In genomic region chr7:146926833-146927232, GRCh38 we compare ENCODE assay signal across 17 cellular contexts.
DNase-seq lines count a peak whose midpoint lies in the region; ATAC-seq and TF ChIP-seq lines count a peak whose summit lies in the region.
"Had no signal": no experiment of that assay in that cellular context is flagged by ENCODE, and none has a peak within 500 bp of the region (broad histone marks: within the 10 kb centered on the region; RNA-seq: fewer than 3 reads in every experiment).

No MANE protein-coding gene starts in this region.

- no peaks in the 10 kb centered on the region; the same call in 1 of the 2 replicates for H3K9me2 ChIP-seq in SK-N-SH

- H3K36me3 Mint-ChIP-seq in mesothelial cell of epicardium (no peaks in the 10 kb centered on the region), natural killer cell (no peaks in the 10 kb centered on the region)
- H3K36me3 Mint-ChIP-seq: CD8-positive, alpha-beta memory T cell had no signal

- H3K4me1 Mint-ChIP-seq in mesothelial cell of epicardium (peaks cover 9% of the 10 kb centered on the region), natural killer cell (no peaks in the 10 kb centered on the region)
- H3K4me1 Mint-ChIP-seq: CD8-positive, alpha-beta memory T cell had no signal

- peak overlapping the region; percentile 64 for H3K27ac Mint-ChIP-seq in mesothelial cell of epicardium
- H3K27ac Mint-ChIP-seq in natural killer cell = no peak overlapping the region
- H3K27ac Mint-ChIP-seq: CD8-positive, alpha-beta memory T cell; HFFc6 had no signal

- H3K9me3 Mint-ChIP-seq in mesothelial cell of epicardium = peaks cover 7% of the 10 kb centered on the region
- peaks cover 4 to 12% of the 10 kb centered on the region in 2 donors for H3K9me3 Mint-ChIP-seq in natural killer cell

- no peak for TF ChIP-seq EP300 in SK-N-SH (IDR thresholded peaks at IDR 0.05; ENCODE audit: borderline replicate concordance in 1 of 2, low read depth in 1 of 2, low read length in 1 of 2)

- H3K9me3 ChIP-seq in SK-N-SH = no peaks in the 10 kb centered on the region
- H3K9me3 ChIP-seq: BLaER1 had no signal

- no peak overlapping the region for H3K4me2 ChIP-seq in SK-N-SH
- H3K4me2 ChIP-seq: BLaER1 had no signal

- no peaks in the 10 kb centered on the region for H3K79me2 ChIP-seq in SK-N-SH (ENCODE audit: insufficient read depth)

- no peak overlapping the region for H3K4me3 Mint-ChIP-seq in mesothelial cell of epicardium
- no peak overlapping the region for H3K4me3 Mint-ChIP-seq in natural killer cell
- H3K4me3 Mint-ChIP-seq: CD8-positive, alpha-beta memory T cell; HFFc6 had no signal

- TF ChIP-seq CTCF in SK-N-SH (IDR thresholded peaks at IDR 0.05) = no peak
- no peak for TF ChIP-seq CTCF in choroid plexus epithelial cell (conservative IDR thresholded peaks at IDR 0.05; ENCODE audit: low read depth, low read length)
- no peak for TF ChIP-seq CTCF in mesothelial cell of epicardium (IDR thresholded peaks at IDR 0.05; ENCODE audit: unreplicated experiment)
- TF ChIP-seq CTCF in natural killer cell (IDR thresholded peaks at IDR 0.05) = no peak

- no peaks in the 10 kb centered on the region for H3K27me3 Mint-ChIP-seq in mesothelial cell of epicardium (ENCODE audit: low read depth)
- H3K27me3 Mint-ChIP-seq in natural killer cell (ENCODE audit: low read depth in 2 of 2) = no peaks in the 10 kb centered on the region

- TF ChIP-seq RAD21 in SK-N-SH (IDR thresholded peaks at IDR 0.05; ENCODE audit: low read length) = no peak

- POLR2A ChIA-PET in SK-N-SH (lab: Yijun Ruan, JAX) = no interaction called here

- H3K36me3 ChIP-seq in SK-N-SH (replicated peaks in 1 of 2; ENCODE audit: control insufficient read depth in 1 of 2, insufficient read depth in 2 of 2, low read length in 1 of 2) = no peaks in the 10 kb centered on the region
- H3K36me3 ChIP-seq: BLaER1 had no signal

- intact Hi-C loops in natural killer cell (cut with micrococcal nuclease) = no loop called here

- no peaks in the 10 kb centered on the region for H4K20me1 ChIP-seq in SK-N-SH (ENCODE audit: insufficient read depth)
- H4K20me1 ChIP-seq: BLaER1 had no signal

- no peak for DNase-seq in SK-N-SH
- peak; percentile 77 for DNase-seq in choroid plexus epithelial cell (ENCODE audit: low read depth)
- DNase-seq in mesothelial cell of epicardium (ENCODE audit: low spot score in 2 of 2, unreplicated experiment in 2 of 2) = no peak
- DNase-seq in activated CD4-positive, alpha-beta T cell treated with anti-CD3 and anti-CD28 coated beads for 48 hours = no peak
- no peak for DNase-seq in natural killer cell
- DNase-seq: AML-193; Caco-2; CD8-positive, alpha-beta memory T cell; DND-41; GDM1; HCEC 1CT; HFFc6 had no signal

- H2AFZ ChIP-seq in SK-N-SH (ENCODE audit: low read depth) = no peak overlapping the region

- no peaks in the 10 kb centered on the region; a peak in 1 of 4 replicates for H3K4me1 ChIP-seq in SK-N-SH (ENCODE audit: control insufficient read depth in 1 of 2, insufficient read depth in 2 of 2, low read depth in 1 of 2, low read length in 1 of 2)
- H3K4me1 ChIP-seq: BLaER1 had no signal

- H3K27me3 ChIP-seq in SK-N-SH (ENCODE audit: insufficient read depth) = no peaks in the 10 kb centered on the region
- H3K27me3 ChIP-seq: BLaER1 had no signal

- no peak overlapping the region; a peak in 1 of 4 replicates for H3K27ac ChIP-seq in SK-N-SH (ENCODE audit: low read depth in 2 of 2, low read length in 1 of 2)
- H3K27ac ChIP-seq: 22Rv1, BLaER1, HL-60 had no signal

- no peaks in the 10 kb centered on the region for H3F3A ChIP-seq in SK-N-SH (replicated peaks; ENCODE audit: insufficient read depth)

- H3K9ac ChIP-seq in SK-N-SH = no peak overlapping the region
- H3K9ac ChIP-seq: BLaER1 had no signal

- H3K4me3 ChIP-seq in SK-N-SH (ENCODE audit: low read depth in 2 of 2, low read length in 1 of 2) (no peak overlapping the region), choroid plexus epithelial cell (ENCODE audit: low read depth, low read length) (no peak overlapping the region)
- H3K4me3 ChIP-seq: BLaER1 had no signal

- WGBS in SK-N-SH (ENCODE audit: low lambda C conversion rate) = 25% methylated on average over 2 of the region's 2 CpGs

- ATAC-seq in SK-N-SH treated with all-trans-retinoic acid at 6 μM for 48 hours (peak; percentile 31), HG02678 (IDR thresholded peaks at IDR 0.05; ENCODE audit: unreplicated experiment) (no peak), natural killer cell (no peak)

- CTCF ChIA-PET in SK-N-SH (lab: Yijun Ruan, JAX) = interaction anchor here (0.9 to 1.5 kb wide), 2 partner anchors 13 to 26 kb away, joined by 3 to 5 read pairs; no protein-coding TSS in a partner anchor

TF ChIP-seq in SK-N-SH treated with all-trans-retinoic acid at 6 μM for 48 hours, 23 proteins besides CTCF, POLR2A, EP300 and RAD21 (continues in another document):
- TF ChIP-seq ESRRG (CRISPR knock-in tag; IDR thresholded peaks at IDR 0.05) (no peak), ISL1 (CRISPR knock-in tag; IDR thresholded peaks at IDR 0.05) (peak; percentile 85), OSR1 (CRISPR knock-in tag; IDR thresholded peaks at IDR 0.05) (no peak), PPARA (CRISPR knock-in tag; IDR thresholded peaks at IDR 0.05; ENCODE audit: borderline replicate concordance) (no peak), PATZ1 (CRISPR knock-in tag; IDR thresholded peaks at IDR 0.05; ENCODE audit: borderline replicate concordance) (peak; percentile 17; the same call in 1 of the 2 replicates), ZFP3 (CRISPR knock-in tag; IDR thresholded peaks at IDR 0.05) (no peak), CSRNP3 (CRISPR knock-in tag; IDR thresholded peaks at IDR 0.05) (no peak), CSDC2 (CRISPR knock-in tag; IDR thresholded peaks at IDR 0.05) (peak; percentile 69; the same call in 1 of the 2 replicates)

TF ChIP-seq in SK-N-SH, 30 proteins besides CTCF, POLR2A, EP300 and RAD21:
- TF ChIP-seq ELF1 (IDR thresholded peaks at IDR 0.05) (no peak), CHD2 (IDR thresholded peaks at IDR 0.05; ENCODE audit: low read length, partially characterized antibody) (no peak), SMC3 (IDR thresholded peaks at IDR 0.05; ENCODE audit: low read depth, low read length) (no peak), MAX (IDR thresholded peaks at IDR 0.05; ENCODE audit: low read depth) (no peak), JUND (IDR thresholded peaks at IDR 0.05) (no peak)
- TF ChIP-seq, protein P1, sequence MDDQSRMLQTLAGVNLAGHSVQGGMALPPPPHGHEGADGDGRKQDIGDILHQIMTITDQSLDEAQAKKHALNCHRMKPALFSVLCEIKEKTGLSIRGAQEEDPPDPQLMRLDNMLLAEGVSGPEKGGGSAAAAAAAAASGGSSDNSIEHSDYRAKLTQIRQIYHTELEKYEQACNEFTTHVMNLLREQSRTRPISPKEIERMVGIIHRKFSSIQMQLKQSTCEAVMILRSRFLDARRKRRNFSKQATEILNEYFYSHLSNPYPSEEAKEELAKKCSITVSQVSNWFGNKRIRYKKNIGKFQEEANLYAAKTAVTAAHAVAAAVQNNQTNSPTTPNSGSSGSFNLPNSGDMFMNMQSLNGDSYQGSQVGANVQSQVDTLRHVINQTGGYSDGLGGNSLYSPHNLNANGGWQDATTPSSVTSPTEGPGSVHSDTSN (IDR thresholded peaks at IDR 0.05) = no peak
TF ChIP-seq in SK-N-SH: peak in this region for 0.
